In the genomic region with DNA sequence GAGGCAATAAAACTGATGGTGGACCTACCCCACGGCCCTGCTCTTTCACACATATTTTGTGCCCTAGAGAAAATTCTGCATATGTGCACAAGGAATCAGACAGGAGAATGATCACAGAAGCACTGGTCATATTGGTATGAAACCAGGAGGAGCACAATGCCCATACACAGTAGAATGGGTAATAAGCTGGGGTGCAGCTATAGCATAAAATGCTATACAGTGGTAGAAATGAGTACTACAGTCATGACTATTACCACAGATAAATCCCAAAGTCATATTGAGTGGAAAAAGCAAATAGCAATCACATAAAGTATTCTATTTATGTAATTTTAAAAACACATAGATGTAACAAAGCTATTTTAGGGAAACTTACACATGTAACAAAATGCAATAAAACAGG, we compare ENCODE assay signal across 16 cellular contexts.
A peak's percentile ranks its signal among the peaks of the same experiment; 100 is the strongest.
DNase-seq lines count a peak whose midpoint lies in the region; ATAC-seq and TF ChIP-seq lines count a peak whose summit lies in the region.
"Had no signal": no experiment of that assay in that cellular context is flagged by ENCODE, and none has a peak within 500 bp of the region (broad histone marks: within the 10 kb centered on the region; RNA-seq: fewer than 3 reads in every experiment).

No MANE protein-coding gene starts in this region.

- H3K9me3 Mint-ChIP-seq in chondrocyte (ENCODE audit: low read depth) (no peaks in the 10 kb centered on the region), progenitor cell of endocrine pancreas (ENCODE audit: low read depth) (no peaks in the 10 kb centered on the region)
- H3K9me3 Mint-ChIP-seq in effector memory CD8-positive, alpha-beta T cell: peaks cover 0 to 1% of the 10 kb centered on the region in 2 donors

- H3K4me1 Mint-ChIP-seq in chondrocyte (ENCODE audit: low read depth) (peaks cover 5% of the 10 kb centered on the region), progenitor cell of endocrine pancreas (ENCODE audit: low read depth) (no peaks in the 10 kb centered on the region)
- no peaks in the 10 kb centered on the region for H3K4me1 Mint-ChIP-seq in effector memory CD8-positive, alpha-beta T cell (ENCODE audit: low read depth in 2 of 2)

- no peaks in the 10 kb centered on the region for H3K27me3 ChIP-seq in Loucy (ENCODE audit: insufficient read depth, low read length, poor library complexity, severe bottlenecking)
- H3K27me3 ChIP-seq: MG63 had no signal

- 0 out of 2 replicates have a peak, but pooled peaks have one; percentile 15 for TF ChIP-seq CTCF in Loucy (conservative IDR thresholded peaks at IDR 0.05; ENCODE audit: low read length)
- TF ChIP-seq CTCF in chondrocyte (IDR thresholded peaks at IDR 0.05): peak; percentile 32
- TF ChIP-seq CTCF in progenitor cell of endocrine pancreas (IDR thresholded peaks at IDR 0.05; ENCODE audit: unreplicated experiment): peak; percentile 24

- H3K9me2 ChIP-seq in Loucy (replicated peaks; ENCODE audit: low read depth, low read length): no peaks in the 10 kb centered on the region

- H3K36me3 Mint-ChIP-seq in chondrocyte (ENCODE audit: low read depth) (no peaks in the 10 kb centered on the region), progenitor cell of endocrine pancreas (ENCODE audit: insufficient read depth) (no peaks in the 10 kb centered on the region)
- no peaks in the 10 kb centered on the region for H3K36me3 Mint-ChIP-seq in effector memory CD8-positive, alpha-beta T cell (ENCODE audit: insufficient read depth)

- no peaks in the 10 kb centered on the region for H3K36me3 ChIP-seq in Loucy (ENCODE audit: insufficient read depth, low read length)
- H3K36me3 ChIP-seq: MG63 had no signal

- no peak overlapping the region for H3K9ac ChIP-seq in Loucy (ENCODE audit: low read depth, low read length, poor library complexity, severe bottlenecking)

- H3K9me3 ChIP-seq in Loucy (ENCODE audit: insufficient read depth, low read depth, low read length): no peaks in the 10 kb centered on the region
- H3K9me3 ChIP-seq: MG63 had no signal

- H3K27ac Mint-ChIP-seq in chondrocyte (ENCODE audit: unreplicated experiment): no peak overlapping the region
- no peak overlapping the region for H3K27ac Mint-ChIP-seq in progenitor cell of endocrine pancreas
- no peak overlapping the region for H3K27ac Mint-ChIP-seq in effector memory CD8-positive, alpha-beta T cell

- DNase-seq in DMS53 (lab: John Stamatoyannopoulos, UW) (peak; percentile 4), DMS53 treated with DMSO at 0.1 percent for 48 hours (lab: John Stamatoyannopoulos, UW; ENCODE audit: unreplicated experiment) (no peak), chondrocyte (ENCODE audit: low spot score) (no peak), progenitor cell of endocrine pancreas (ENCODE audit: low spot score, unreplicated experiment) (no peak), LoVo (ENCODE audit: low spot score) (no peak)
- no peak for DNase-seq in effector memory CD8-positive, alpha-beta T cell
- DNase-seq: 8988T, KBM-7, MG63, NCI-H1092, NCI-H146, NCI-H2081, NCI-H524, SHP77 treated with DMSO at 0.1 percent for 48 hours had no signal

- no peaks in the 10 kb centered on the region for H4K20me1 ChIP-seq in Loucy (ENCODE audit: insufficient read depth, low read length, poor library complexity, severe bottlenecking)

- H2AFZ ChIP-seq in Loucy (ENCODE audit: low read length): no peak overlapping the region

- H3K4me2 ChIP-seq in Loucy (ENCODE audit: low read depth, low read length, poor library complexity, severe bottlenecking): no peak overlapping the region

- no peak overlapping the region for H3K4me3 ChIP-seq in Loucy (ENCODE audit: low read length, poor library complexity, severe bottlenecking)
- H3K4me3 ChIP-seq: MG63 had no signal

- no peaks in the 10 kb centered on the region for H3F3A ChIP-seq in Loucy (ENCODE audit: low read depth)

- no peaks in the 10 kb centered on the region for H3K79me2 ChIP-seq in Loucy (ENCODE audit: insufficient read depth, low read length)

- no peaks in the 10 kb centered on the region for H3K4me1 ChIP-seq in Loucy (ENCODE audit: insufficient read depth, low read length, poor library complexity, severe bottlenecking)

- peaks cover 11% of the 10 kb centered on the region for H3K27me3 Mint-ChIP-seq in chondrocyte (ENCODE audit: low read depth)
- no peaks in the 10 kb centered on the region for H3K27me3 Mint-ChIP-seq in progenitor cell of endocrine pancreas
- H3K27me3 Mint-ChIP-seq in effector memory CD8-positive, alpha-beta T cell: no peaks in the 10 kb centered on the region

- H3K4me3 Mint-ChIP-seq in chondrocyte (ENCODE audit: unreplicated experiment) (no peak overlapping the region), progenitor cell of endocrine pancreas (ENCODE audit: low read depth) (no peak overlapping the region)
- no peak overlapping the region for H3K4me3 Mint-ChIP-seq in effector memory CD8-positive, alpha-beta T cell

- ATAC-seq in effector memory CD8-positive, alpha-beta T cell (replicated peaks): no peak
- ATAC-seq in GM18861 (IDR thresholded peaks at IDR 0.05; ENCODE audit: unreplicated experiment): no peak
